32 cellular contexts compared by ENCODE assay signal in genomic region chr9:91382298-91382697, GRCh38.
"Had no signal": no experiment of that assay in that cellular context is flagged by ENCODE, and none has a peak within 500 bp of the region (broad histone marks: within the 10 kb centered on the region; RNA-seq: fewer than 3 reads in every experiment).

No MANE protein-coding gene starts in this region.

- H3K27me3 ChIP-seq: ascending aorta, esophagus squamous epithelium had no signal

- ATAC-seq: activated naive CD4-positive, alpha-beta T cell treated with anti-CD3 and anti-CD28 coated beads, Interleukin-2, amount 50 U/mL, for 72 hours; activated T-cell treated with anti-CD3 and anti-CD28 coated beads, Interleukin-2, amount 50 U/mL, for 72 hours; WTC11 had no signal

- H3K36me3 Mint-ChIP-seq: activated naive CD4-positive, alpha-beta T cell treated with anti-CD3 and anti-CD28 coated beads, Interleukin-2, amount 10 ng/mL, durations not matched to agents 7 days and 5 days; brain had no signal

- FAIRE-seq: colon, endometrium, endothelial cell of umbilical vein, frontal cortex, TTC549 had no signal

- H3K9me3 ChIP-seq: ascending aorta, esophagus squamous epithelium had no signal

- H3K4me1 Mint-ChIP-seq: activated CD4-positive, alpha-beta T cell treated with anti-CD3 and anti-CD28 coated beads, Interleukin-2, amount 10 ng/mL, durations not matched to agents 7 days and 5 days; activated naive CD4-positive, alpha-beta T cell treated with anti-CD3 and anti-CD28 coated beads, Interleukin-2, amount 10 ng/mL, durations not matched to agents 7 days and 5 days; activated naive CD8-positive, alpha-beta T cell treated with anti-CD3 and anti-CD28 coated beads, Interleukin-2, amount 10 ng/mL, durations not matched to agents 7 days and 5 days; brain; WTC11 had no signal

- H3K36me3 ChIP-seq: ascending aorta, esophagus squamous epithelium had no signal

- H3K4me3 Mint-ChIP-seq: activated CD4-positive, alpha-beta memory T cell treated with anti-CD3 and anti-CD28 coated beads, Interleukin-2, amount 10 ng/mL, durations not matched to agents 7 days and 5 days; activated CD4-positive, alpha-beta T cell treated with anti-CD3 and anti-CD28 coated beads, Interleukin-2, amount 10 ng/mL, durations not matched to agents 7 days and 5 days; activated naive CD4-positive, alpha-beta T cell treated with anti-CD3 and anti-CD28 coated beads, Interleukin-2, amount 10 ng/mL, durations not matched to agents 7 days and 5 days; activated naive CD8-positive, alpha-beta T cell treated with anti-CD3 and anti-CD28 coated beads, Interleukin-2, amount 10 ng/mL, durations not matched to agents 7 days and 5 days; activated T-cell treated with anti-CD3 and anti-CD28 coated beads, Interleukin-2, amount 50 U/mL, for 24 hours; activated T-cell treated with anti-CD3 and anti-CD28 coated beads, Interleukin-2, amount 50 U/mL, for 72 hours; brain; WTC11 had no signal

- H3K4me1 ChIP-seq: ascending aorta, esophagus squamous epithelium had no signal

- H3K27ac ChIP-seq: ascending aorta, epithelial cell of prostate, esophagus squamous epithelium, VCaP had no signal

- DNase-seq: activated CD4-positive, alpha-beta memory T cell treated with anti-CD3 and anti-CD28 coated beads, Interleukin-2, amount 10 ng/mL, durations not matched to agents 7 days and 5 days; activated CD4-positive, alpha-beta T cell treated with anti-CD3 and anti-CD28 coated beads for 1 hour; activated CD4-positive, alpha-beta T cell treated with anti-CD3 and anti-CD28 coated beads for 4 hours; activated CD4-positive, alpha-beta T cell treated with anti-CD3 and anti-CD28 coated beads, Interleukin-2, amount 10 ng/mL, durations not matched to agents 7 days and 5 days; activated CD4-positive, alpha-beta T cell treated with anti-CD3 and anti-CD28 coated beads, Interleukin-2, amount 50 U/mL, for 4 hours; activated CD8-positive, alpha-beta memory T cell treated with anti-CD3 and anti-CD28 coated beads, Interleukin-2, amount 50 U/mL, for 48 hours; activated gamma-delta T cell; activated naive CD4-positive, alpha-beta T cell; activated naive CD4-positive, alpha-beta T cell treated with anti-CD3 and anti-CD28 coated beads, Interleukin-2, amount 10 ng/mL, durations not matched to agents 7 days and 5 days; activated naive CD8-positive, alpha-beta T cell treated with anti-CD3 and anti-CD28 coated beads, Interleukin-2, amount 10 ng/mL, durations not matched to agents 7 days and 5 days; activated T-cell treated with anti-CD3 and anti-CD28 coated beads for 4 hours; activated T-cell treated with anti-CD3 and anti-CD28 coated beads, Interleukin-2, amount 50 U/mL, for 24 hours; activated T-cell treated with anti-CD3 and anti-CD28 coated beads, Interleukin-2, amount 50 U/mL, for 72 hours; caudate nucleus; cortex of kidney; effector CD8-positive, alpha-beta T cell; esophagus squamous epithelium; foreskin fibroblast; head of caudate nucleus; hippocampal formation; T-helper 2 cell had no signal

- H3K27ac Mint-ChIP-seq: activated CD4-positive, alpha-beta memory T cell treated with anti-CD3 and anti-CD28 coated beads, Interleukin-2, amount 10 ng/mL, durations not matched to agents 7 days and 5 days; activated CD4-positive, alpha-beta T cell treated with anti-CD3 and anti-CD28 coated beads, Interleukin-2, amount 10 ng/mL, durations not matched to agents 7 days and 5 days; activated naive CD4-positive, alpha-beta T cell treated with anti-CD3 and anti-CD28 coated beads, Interleukin-2, amount 10 ng/mL, durations not matched to agents 7 days and 5 days; activated naive CD4-positive, alpha-beta T cell treated with anti-CD3 and anti-CD28 coated beads, Interleukin-2, amount 50 U/mL, for 72 hours; activated naive CD8-positive, alpha-beta T cell treated with anti-CD3 and anti-CD28 coated beads, Interleukin-2, amount 10 ng/mL, durations not matched to agents 7 days and 5 days; activated T-cell treated with anti-CD3 and anti-CD28 coated beads, Interleukin-2, amount 50 U/mL, for 24 hours; activated T-cell treated with anti-CD3 and anti-CD28 coated beads, Interleukin-2, amount 50 U/mL, for 72 hours; brain; WTC11 had no signal

- H3K4me3 ChIP-seq: ascending aorta, esophagus squamous epithelium had no signal
